Comparison of ENCODE assay signal across 8 cellular contexts in genomic region chr11:67118801-67119576, GRCh38. TPM values are rescaled to one million over a fixed set of nuclear protein-coding genes. Genes with fewer than 3 reads are reported as not detected.
DNase-seq lines count a peak whose midpoint lies in the region; ATAC-seq and TF ChIP-seq lines count a peak whose summit lies in the region.

Gene KDM2A, plus strand, starts transcription at chr11:67119263. Its CDS starts 2,054 bp downstream, at chr11:67121317.

- H3K9me3 Mint-ChIP-seq in activated naive CD4-positive, alpha-beta T cell treated with anti-CD3 and anti-CD28 coated beads, Interleukin-2, amount 50 U/mL, for 72 hours = no peaks in the 10 kb centered on the region

- DNase-seq in NCI-H1092 treated with DMSO at 0.1 percent for 48 hours (lab: John Stamatoyannopoulos, UW) (peak; percentile 99), SKM-1 (lab: John Stamatoyannopoulos, UW; ENCODE audit: unreplicated experiment) (peak; percentile 98), glomerular endothelial cell (ENCODE audit: extremely low read depth, low read depth, low spot score) (peak; percentile 71), occipital lobe (lab: John Stamatoyannopoulos, UW) (peak; percentile 97), suprapubic skin (ENCODE audit: low spot score in 2 of 2) (peak; percentile 99)
- DNase-seq in activated naive CD4-positive, alpha-beta T cell treated with anti-CD3 and anti-CD28 coated beads, Interleukin-2, amount 50 U/mL, for 72 hours (ENCODE audit: low spot score in 2 of 2) = peak; percentile 94 to 98

- WGBS in suprapubic skin = no CpG with 5 or more reads among the region's 95 CpGs

- peak; percentile 69 for ATAC-seq in HG02623 (IDR thresholded peaks at IDR 0.05; ENCODE audit: unreplicated experiment)
- peak; percentile 82 to 85 for ATAC-seq in activated naive CD4-positive, alpha-beta T cell treated with anti-CD3 and anti-CD28 coated beads, Interleukin-2, amount 50 U/mL, for 72 hours

- peak within 1 kb of the TSS; percentile 99 for H3K27ac ChIP-seq in suprapubic skin

- peak in 1 of 2 donors; percentile 44 for TF ChIP-seq POLR2A in suprapubic skin (IDR thresholded peaks at IDR 0.05)

- peaks cover 48% of the 10 kb centered on the region for H3K4me1 ChIP-seq in suprapubic skin

- H3K36me3 Mint-ChIP-seq in activated naive CD4-positive, alpha-beta T cell treated with anti-CD3 and anti-CD28 coated beads, Interleukin-2, amount 50 U/mL, for 72 hours = peaks cover 16 to 23% of the 10 kb centered on the region in 2 donors

- H3K4me3 ChIP-seq in GM08714 (ENCODE audit: low read length) = peak within 1 kb of the TSS; percentile 81
- H3K4me3 ChIP-seq in suprapubic skin = peak within 1 kb of the TSS; percentile 92

- TF ChIP-seq CTCF in suprapubic skin (IDR thresholded peaks at IDR 0.05) = peak in 1 of 2 donors; percentile 48

- peak within 1 kb of the TSS; percentile 94 to 98 for H3K27ac Mint-ChIP-seq in activated naive CD4-positive, alpha-beta T cell treated with anti-CD3 and anti-CD28 coated beads, Interleukin-2, amount 50 U/mL, for 72 hours

- no peak for TF ChIP-seq EP300 in suprapubic skin (IDR thresholded peaks at IDR 0.05)

- H3K27me3 ChIP-seq in suprapubic skin = no peaks in the 10 kb centered on the region

- H3K36me3 ChIP-seq in suprapubic skin = no peaks in the 10 kb centered on the region

- no peaks in the 10 kb centered on the region for H3K9me3 ChIP-seq in suprapubic skin

RNA-seq across cellular contexts. Expression of gene KDM2A, which starts in this region (rescaled TPM):
- 10 to 100 TPM; 82.7 to 97.5 TPM for total RNA-seq in activated naive CD4-positive, alpha-beta T cell treated with anti-CD3 and anti-CD28 coated beads, Interleukin-2, amount 50 U/mL, for 72 hours
- total RNA-seq in glomerular endothelial cell (35.8 and 55.2 TPM in 2 replicates), occipital lobe (37.3 TPM), suprapubic skin (100 to 1,000 TPM in 1 of 4 donors, 10 to 100 TPM in 3; 76.0 to 142 (median 84.8) TPM)

Comparison
In these comparisons a context has a peak if more than half of its experiments do, and no peak if none do; other contexts are left out.
1. Peak in every context shown above with its lines: DNase-seq, ATAC-seq, H3K4me3 ChIP-seq and H3K27ac ChIP-seq.